8 cellular contexts compared by ENCODE assay signal in genomic region chr5:74641778-74642542, GRCh38. TPM values are rescaled to one million over a fixed set of nuclear protein-coding genes. Genes with fewer than 3 reads are reported as not detected.
DNase-seq lines count a peak whose midpoint lies in the region; ATAC-seq and TF ChIP-seq lines count a peak whose summit lies in the region.

No MANE protein-coding gene starts in this region.

- H3K27me3 ChIP-seq in left ventricle myocardium inferior (ENCODE audit: low read depth), result no peaks in the 10 kb centered on the region
- H3K27me3 ChIP-seq in trophoblast cell (ENCODE audit: insufficient read depth, low read length), result no peaks in the 10 kb centered on the region

- H3K9ac ChIP-seq in trophoblast cell (ENCODE audit: low read length), result peak overlapping the region; percentile 59

- peaks cover 35% of the 10 kb centered on the region for H3K4me1 Mint-ChIP-seq in activated naive CD8-positive, alpha-beta T cell treated with anti-CD3 and anti-CD28 coated beads, Interleukin-2, amount 50 U/mL, for 24 hours

- H3K4me3 ChIP-seq in GM12865 (ENCODE audit: low read depth, low read length) (peak overlapping the region; percentile 73), left ventricle myocardium inferior (peak overlapping the region; percentile 89), trophoblast cell (ENCODE audit: low read depth, low read length) (no peak overlapping the region)

- H2AFZ ChIP-seq in trophoblast cell (ENCODE audit: insufficient read depth, low read length, poor library complexity), result peak overlapping the region; percentile 64

- H3K4me1 ChIP-seq in left ventricle myocardium inferior (peaks cover 68% of the 10 kb centered on the region), trophoblast cell (ENCODE audit: control insufficient read depth in 1 of 2, insufficient read depth in 2 of 2, low read length in 2 of 2) (peaks cover 18 to 25% of the 10 kb centered on the region in 2 experiments)

- peak; percentile 47 for DNase-seq in AG08395 (ENCODE audit: low spot score)
- peak; percentile 64 for DNase-seq in GM12865 (ENCODE audit: low read depth)
- peak; percentile 44 for DNase-seq in NCI-H82 treated with DMSO at 0.1 percent for 48 hours (lab: John Stamatoyannopoulos, UW; ENCODE audit: unreplicated experiment)
- no peak for DNase-seq in activated naive CD8-positive, alpha-beta T cell treated with anti-CD3 and anti-CD28 coated beads, Interleukin-2, amount 50 U/mL, for 24 hours
- DNase-seq in left ventricle myocardium inferior, result peak; percentile 22
- DNase-seq in trophoblast cell, result peak; percentile 54 to 81
- DNase-seq in SHP77 (lab: John Stamatoyannopoulos, UW), result no peak

- peaks cover 26% of the 10 kb centered on the region for H3K79me2 ChIP-seq in trophoblast cell (ENCODE audit: control insufficient read depth, insufficient read depth, low read length, poor library complexity)

- peak overlapping the region; percentile 97 for H2BK5ac ChIP-seq in trophoblast cell (ENCODE audit: low read depth, low read length, poor library complexity)

- H3K36me3 ChIP-seq in left ventricle myocardium inferior (no peaks in the 10 kb centered on the region), trophoblast cell (ENCODE audit: control insufficient read depth in 1 of 2, insufficient read depth in 2 of 2, low read length in 2 of 2) (peaks cover 2 to 8% of the 10 kb centered on the region in 2 experiments)

- H4K91ac ChIP-seq in trophoblast cell (ENCODE audit: low read depth, low read length), result peak overlapping the region; percentile 96

- peak overlapping the region; percentile 32 for H2AK5ac ChIP-seq in trophoblast cell (ENCODE audit: low read length)

- no peak for ATAC-seq in activated naive CD8-positive, alpha-beta T cell treated with anti-CD3 and anti-CD28 coated beads, Interleukin-2, amount 50 U/mL, for 24 hours
- ATAC-seq in GM21825 (IDR thresholded peaks at IDR 0.05; ENCODE audit: unreplicated experiment), result no peak

- peak overlapping the region; percentile 61 for H3K4ac ChIP-seq in trophoblast cell (ENCODE audit: low read depth, low read length)

- H3K36me3 Mint-ChIP-seq in activated naive CD8-positive, alpha-beta T cell treated with anti-CD3 and anti-CD28 coated beads, Interleukin-2, amount 50 U/mL, for 24 hours (ENCODE audit: low read depth), result no peaks in the 10 kb centered on the region

- peak overlapping the region; percentile 86 for H3K4me2 ChIP-seq in trophoblast cell (ENCODE audit: low read length)

- H3K27ac Mint-ChIP-seq in activated naive CD8-positive, alpha-beta T cell treated with anti-CD3 and anti-CD28 coated beads, Interleukin-2, amount 50 U/mL, for 24 hours, result no peak overlapping the region

- H3K14ac ChIP-seq in trophoblast cell (ENCODE audit: low read length), result peak overlapping the region; percentile 37

- WGBS in trophoblast cell (ENCODE audit: extremely low coverage, insufficient coverage, insufficient read length), result no CpG with 5 or more reads among the region's 28 CpGs

- H3K9me3 ChIP-seq in left ventricle myocardium inferior (replicated peaks) (no peaks in the 10 kb centered on the region), trophoblast cell (ENCODE audit: insufficient read depth, low read depth, low read length) (no peaks in the 10 kb centered on the region)

- H4K8ac ChIP-seq in trophoblast cell (ENCODE audit: low read depth, low read length), result peak overlapping the region; percentile 8

- H3K27ac ChIP-seq in left ventricle myocardium inferior (replicated peaks), result peak overlapping the region; percentile 94
- H3K27ac ChIP-seq in trophoblast cell (ENCODE audit: low read depth, low read length), result peak overlapping the region; percentile 86

- peak overlapping the region; percentile 39 for H4K12ac ChIP-seq in trophoblast cell (ENCODE audit: low read depth, low read length)

- peak overlapping the region; percentile 76 for H2BK12ac ChIP-seq in trophoblast cell (ENCODE audit: low read length)

- H3K4me3 Mint-ChIP-seq in activated naive CD8-positive, alpha-beta T cell treated with anti-CD3 and anti-CD28 coated beads, Interleukin-2, amount 50 U/mL, for 24 hours, result peak overlapping the region; percentile 78

- peak; percentile 33 for TF ChIP-seq CTCF in GM12865 (IDR thresholded peaks at IDR 0.05; ENCODE audit: insufficient read depth, low read depth, low read length, missing control alignments)
- TF ChIP-seq CTCF in left ventricle myocardium inferior (IDR thresholded peaks at IDR 0.05; ENCODE audit: borderline replicate concordance), result peak; percentile 64

- peaks cover 41% of the 10 kb centered on the region for H3K79me1 ChIP-seq in trophoblast cell (ENCODE audit: low read length)

- peak overlapping the region; percentile 10 for H3K18ac ChIP-seq in trophoblast cell (ENCODE audit: low read length)

- intact Hi-C loops in left ventricle myocardium inferior (cut with micrococcal nuclease), result loop anchor here (5.0 to 10.0 kb wide), 2 partner anchors 605 to 847 kb away; no protein-coding TSS in a partner anchor

- H3K9me3 Mint-ChIP-seq in activated naive CD8-positive, alpha-beta T cell treated with anti-CD3 and anti-CD28 coated beads, Interleukin-2, amount 50 U/mL, for 24 hours, result no peaks in the 10 kb centered on the region

- no peak overlapping the region for H3K23ac ChIP-seq in trophoblast cell (ENCODE audit: low read length)

- H2BK120ac ChIP-seq in trophoblast cell (ENCODE audit: insufficient read depth, low read length, poor library complexity), result peak overlapping the region; percentile 89

- H3K27me3 Mint-ChIP-seq in activated naive CD8-positive, alpha-beta T cell treated with anti-CD3 and anti-CD28 coated beads, Interleukin-2, amount 50 U/mL, for 24 hours, result peaks cover 47% of the 10 kb centered on the region

RNA-seq across cellular contexts. Expression of gene ENC1, which starts 1.4 kb away (rescaled TPM):
- 3.8 TPM for total RNA-seq in left ventricle myocardium inferior
- 143 and 145 TPM in 2 replicates for polyA plus RNA-seq in trophoblast cell (2013)

RNA-seq across cellular contexts. Expression of gene HEXB, which starts 43.1 kb away (rescaled TPM):
- 138 TPM for total RNA-seq in left ventricle myocardium inferior
- 56.0 and 58.6 TPM in 2 replicates for polyA plus RNA-seq in trophoblast cell (2013)

Comparison
In these comparisons a context has a peak if more than half of its experiments do, and no peak if none do; other contexts are left out.
1. DNase-seq: peak in AG08395 (single experiment), GM12865 (single experiment), NCI-H82 treated with DMSO at 0.1 percent for 48 hours (single experiment), left ventricle myocardium inferior (single experiment) and trophoblast cell (2 of 2); none in activated naive CD8-positive, alpha-beta T cell treated with anti-CD3 and anti-CD28 coated beads, Interleukin-2, amount 50 U/mL, for 24 hours (single experiment) and SHP77 (0 of 2).